ENCODE assay signal across 11 cellular contexts in the genomic region with DNA sequence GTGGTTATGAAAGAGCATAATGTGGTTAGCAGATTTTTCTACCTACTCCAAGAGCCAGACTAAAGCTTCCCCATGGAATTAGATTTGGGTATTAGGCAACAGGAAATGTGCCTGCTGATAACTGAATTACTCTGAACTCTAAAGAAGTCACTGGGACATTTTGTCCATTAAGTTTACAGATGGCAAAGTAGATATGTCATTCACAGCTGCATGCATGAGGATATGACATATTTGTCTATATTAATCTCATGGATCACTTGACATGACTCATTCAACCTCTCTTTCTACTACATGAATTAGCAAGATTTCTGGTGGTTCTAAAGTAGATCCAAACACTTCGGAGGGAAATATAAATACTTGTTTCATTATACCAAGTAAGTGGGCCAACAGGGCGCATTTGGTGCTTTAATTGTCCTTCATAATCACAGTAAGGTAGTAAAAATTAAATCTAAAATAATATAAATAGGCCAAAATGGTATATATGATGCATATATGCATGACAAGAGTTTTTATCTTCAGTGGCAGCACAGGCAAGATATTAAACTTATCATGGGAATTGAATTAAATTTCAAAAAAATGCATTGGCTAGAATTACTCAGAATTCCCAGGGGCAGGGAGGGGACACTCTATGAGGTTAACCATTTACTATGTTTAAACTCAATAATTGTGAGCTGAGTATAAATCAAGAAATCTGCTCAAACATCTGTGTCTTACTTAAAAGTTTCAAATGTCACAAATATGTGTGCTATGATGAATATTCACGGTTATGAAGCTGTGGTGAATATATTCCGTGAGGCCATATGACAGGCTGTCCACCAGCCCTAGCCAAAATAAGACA.
A peak's percentile ranks its signal among the peaks of the same experiment; 100 is the strongest.
DNase-seq lines count a peak whose midpoint lies in the region; ATAC-seq and TF ChIP-seq lines count a peak whose summit lies in the region.
"Had no signal": no experiment of that assay in that cellular context is flagged by ENCODE, and none has a peak within 500 bp of the region (broad histone marks: within the 10 kb centered on the region; RNA-seq: fewer than 3 reads in every experiment).

No MANE protein-coding gene starts in this region.

- DNase-seq in HCEC 1CT (peak; percentile 96), SK-MEL-5 (ENCODE audit: low read depth, low spot score) (peak; percentile 15), fibroblast of the conjunctiva (ENCODE audit: low read depth) (peak; percentile 83), gastrocnemius medialis (peak in 1 of 2 donors; percentile 23), NCI-H524 treated with DMSO at 0.1 percent for 48 hours (lab: John Stamatoyannopoulos, UW) (no peak), NK-92 (lab: John Stamatoyannopoulos, UW; ENCODE audit: unreplicated experiment) (no peak)
- DNase-seq in activated CD4-positive, alpha-beta T cell treated with anti-CD3 and anti-CD28 coated beads, Interleukin-2, amount 50 U/mL, for 1 hour = no peak
- DNase-seq: cerebellar nuclear complex, small intestine, T-cell had no signal

- H3K27ac ChIP-seq in gastrocnemius medialis = peak overlapping the region; percentile 51 to 73 (median 56)

- no peak overlapping the region for H3K4me3 ChIP-seq in gastrocnemius medialis

- no peaks in the 10 kb centered on the region for H3K36me3 Mint-ChIP-seq in stimulated activated memory B cell treated with anti-CD40 and anti-IgM and Interleukin-4, amounts not matched to agents 10 μg/mL and 1 μg/mL and 100 μg/mL, for 72 hours
- H3K36me3 Mint-ChIP-seq: T-cell had no signal

- no peaks in the 10 kb centered on the region for H3K27me3 ChIP-seq in gastrocnemius medialis

- in situ Hi-C loops in SK-MEL-5 (cut with HindIII; ENCODE audit: low pct_unique_long_range_greater_than_20kb, low sequenced_read_pairs) (no loop called here), gastrocnemius medialis (cut with MboI; ENCODE audit: low sequenced_read_pairs in 4 of 4) (no loop called here)

- TF ChIP-seq CTCF in gastrocnemius medialis (IDR thresholded peaks at IDR 0.05 in 4 of 5, conservative IDR thresholded peaks at IDR 0.05 in 1 of 5) = no peak

- no peak overlapping the region for H3K4me3 Mint-ChIP-seq in stimulated activated memory B cell treated with anti-CD40 and anti-IgM and Interleukin-4, amounts not matched to agents 10 μg/mL and 1 μg/mL and 100 μg/mL, for 72 hours
- H3K4me3 Mint-ChIP-seq: T-cell had no signal

- no peaks in the 10 kb centered on the region for H3K4me1 Mint-ChIP-seq in stimulated activated memory B cell treated with anti-CD40 and anti-IgM and Interleukin-4, amounts not matched to agents 10 μg/mL and 1 μg/mL and 100 μg/mL, for 72 hours
- H3K4me1 Mint-ChIP-seq: T-cell had no signal

- H3K27me3 Mint-ChIP-seq in stimulated activated memory B cell treated with anti-CD40 and anti-IgM and Interleukin-4, amounts not matched to agents 10 μg/mL and 1 μg/mL and 100 μg/mL, for 72 hours = no peaks in the 10 kb centered on the region
- H3K27me3 Mint-ChIP-seq: T-cell had no signal

- H3K27ac Mint-ChIP-seq in stimulated activated memory B cell treated with anti-CD40 and anti-IgM and Interleukin-4, amounts not matched to agents 10 μg/mL and 1 μg/mL and 100 μg/mL, for 72 hours = no peak overlapping the region
- H3K27ac Mint-ChIP-seq: T-cell had no signal

- ATAC-seq in gastrocnemius medialis = peak; percentile 100
- no peak for ATAC-seq in stimulated activated memory B cell treated with anti-CD40 and anti-IgM and Interleukin-4, amounts not matched to agents 10 μg/mL and 1 μg/mL and 100 μg/mL, for 72 hours
- ATAC-seq: T-cell had no signal

- intact Hi-C loops in gastrocnemius medialis (cut with DNase I; ENCODE audit: low total_unique reads) = loop anchor here (5.0 kb wide), 1 partner anchor 89 kb away; no protein-coding TSS in a partner anchor

- peaks cover 15 to 16% of the 10 kb centered on the region in 2 donors for H3K4me1 ChIP-seq in gastrocnemius medialis

- no peaks in the 10 kb centered on the region for H3K9me3 Mint-ChIP-seq in stimulated activated memory B cell treated with anti-CD40 and anti-IgM and Interleukin-4, amounts not matched to agents 10 μg/mL and 1 μg/mL and 100 μg/mL, for 72 hours
- H3K9me3 Mint-ChIP-seq: T-cell had no signal

- H3K9me3 ChIP-seq in gastrocnemius medialis = no peaks in the 10 kb centered on the region

- H3K36me3 ChIP-seq in gastrocnemius medialis = no peaks in the 10 kb centered on the region

- no peak for TF ChIP-seq POLR2A in gastrocnemius medialis (IDR thresholded peaks at IDR 0.05)

Comparison
In these comparisons a context has a peak if more than half of its experiments do, and no peak if none do; other contexts are left out.
1. DNase-seq: peak in HCEC 1CT (single experiment), SK-MEL-5 (single experiment) and fibroblast of the conjunctiva (single experiment); none in NCI-H524 treated with DMSO at 0.1 percent for 48 hours (single experiment), NK-92 (single experiment) and activated CD4-positive, alpha-beta T cell treated with anti-CD3 and anti-CD28 coated beads, Interleukin-2, amount 50 U/mL, for 1 hour (single experiment).